In genomic region chr20:3239867-3240775, GRCh38 we compare ENCODE assay signal across 1 cellular context.
TF ChIP-seq lines count a peak whose summit lies in the region.

No MANE protein-coding gene starts in this region.

TF ChIP-seq in HepG2, 621 proteins besides CTCF, POLR2A, EP300 and RAD21 (continued from another document):
- TF ChIP-seq ZHX2 (IDR thresholded peaks at IDR 0.05; ENCODE audit: low read depth) = no peak
- TF ChIP-seq ZHX2 (CRISPR knock-in tag; IDR thresholded peaks at IDR 0.05; ENCODE audit: borderline replicate concordance) = no peak
- no peak for TF ChIP-seq THRA (CRISPR knock-in tag; IDR thresholded peaks at IDR 0.05; ENCODE audit: borderline replicate concordance)
- no peak for TF ChIP-seq MAZ (IDR thresholded peaks at IDR 0.05; ENCODE audit: borderline replicate concordance, low read depth, low read length)
- TF ChIP-seq MAZ (CRISPR knock-in tag; IDR thresholded peaks at IDR 0.05; ENCODE audit: low read depth) = no peak
- TF ChIP-seq NONO (IDR thresholded peaks at IDR 0.05) = no peak
- TF ChIP-seq NONO (CRISPR knock-in tag; conservative IDR thresholded peaks at IDR 0.05) = no peak
- TF ChIP-seq ADNP (CRISPR knock-in tag; IDR thresholded peaks at IDR 0.05) = no peak
- TF ChIP-seq MBNL3 (CRISPR knock-in tag; conservative IDR thresholded peaks at IDR 0.05) = no peak
- no peak for TF ChIP-seq ZNF607 (CRISPR knock-in tag; IDR thresholded peaks at IDR 0.05; ENCODE audit: borderline replicate concordance)
- no peak for TF ChIP-seq ZNF260 (CRISPR knock-in tag; IDR thresholded peaks at IDR 0.05; ENCODE audit: borderline replicate concordance, low read depth)
- TF ChIP-seq MXD1 (CRISPR knock-in tag; IDR thresholded peaks at IDR 0.05) = peak; percentile 57; the same call in 1 of the 2 replicates
- no peak for TF ChIP-seq ZNF549 (CRISPR knock-in tag; IDR thresholded peaks at IDR 0.05)
- TF ChIP-seq ZNF747 (CRISPR knock-in tag; IDR thresholded peaks at IDR 0.05; ENCODE audit: borderline replicate concordance) = no peak
- TF ChIP-seq GRHL1 (CRISPR knock-in tag; conservative IDR thresholded peaks at IDR 0.05) = no peak
- TF ChIP-seq HMG20A (CRISPR knock-in tag; IDR thresholded peaks at IDR 0.05; ENCODE audit: borderline replicate concordance) = no peak
- no peak for TF ChIP-seq TP53 (CRISPR knock-in tag; conservative IDR thresholded peaks at IDR 0.05)
- TF ChIP-seq PRMT3 (CRISPR knock-in tag; IDR thresholded peaks at IDR 0.05; ENCODE audit: borderline replicate concordance, low read depth) = no peak
- no peak; the same call in 1 of the 2 replicates for TF ChIP-seq ZNF547 (CRISPR knock-in tag; IDR thresholded peaks at IDR 0.05)
- TF ChIP-seq NR2F2 (IDR thresholded peaks at IDR 0.05; ENCODE audit: borderline replicate concordance, low read depth) = no peak
- TF ChIP-seq GATAD1 (CRISPR knock-in tag; IDR thresholded peaks at IDR 0.05) = no peak
- no peak for TF ChIP-seq TAF1 (CRISPR knock-in tag; IDR thresholded peaks at IDR 0.05)
- no peak for TF ChIP-seq TCF12 (IDR thresholded peaks at IDR 0.05)
- TF ChIP-seq TCF12 (CRISPR knock-in tag; IDR thresholded peaks at IDR 0.05) = no peak
- no peak for TF ChIP-seq ONECUT2 (CRISPR knock-in tag; IDR thresholded peaks at IDR 0.05)
- peak; percentile 35; the same call in 1 of the 2 replicates for TF ChIP-seq ZNF160 (CRISPR knock-in tag; IDR thresholded peaks at IDR 0.05)
- TF ChIP-seq PHF20 (CRISPR knock-in tag; IDR thresholded peaks at IDR 0.05) = no peak
- no peak for TF ChIP-seq ZNF580 (CRISPR knock-in tag; IDR thresholded peaks at IDR 0.05; ENCODE audit: borderline replicate concordance, low read depth)
- TF ChIP-seq ASH2L (IDR thresholded peaks at IDR 0.05; ENCODE audit: insufficient read length, low read depth, low read length) = no peak
- no peak for TF ChIP-seq DDIT3 (CRISPR knock-in tag; IDR thresholded peaks at IDR 0.05)
- no peak for TF ChIP-seq ZNF207 (IDR thresholded peaks at IDR 0.05; ENCODE audit: borderline replicate concordance)
- no peak for TF ChIP-seq KAT2B (IDR thresholded peaks at IDR 0.05; ENCODE audit: borderline replicate concordance, low read depth, low read length)
- TF ChIP-seq TEAD3 (CRISPR knock-in tag; optimal IDR thresholded peaks at IDR 0.05; ENCODE audit: borderline replicate concordance) = peak; percentile 7
- no peak for TF ChIP-seq PATZ1 (CRISPR knock-in tag; IDR thresholded peaks at IDR 0.05)
- TF ChIP-seq ZSCAN20 (CRISPR knock-in tag; IDR thresholded peaks at IDR 0.05; ENCODE audit: borderline replicate concordance) = 0 out of 2 replicates have a peak, but pooled peaks have one; percentile 16
- no peak for TF ChIP-seq FOXC1 (CRISPR knock-in tag; IDR thresholded peaks at IDR 0.05; ENCODE audit: borderline replicate concordance)
- TF ChIP-seq ZBTB7A (CRISPR knock-in tag; IDR thresholded peaks at IDR 0.05) = peak; percentile 71; the same call in 1 of the 2 replicates
- no peak for TF ChIP-seq ZNF264 (CRISPR knock-in tag; IDR thresholded peaks at IDR 0.05)
- no peak for TF ChIP-seq PAXIP1 (CRISPR knock-in tag; conservative IDR thresholded peaks at IDR 0.05)
- no peak for TF ChIP-seq ARID5B (CRISPR knock-in tag; IDR thresholded peaks at IDR 0.05)
- peak; percentile 91 for TF ChIP-seq ZBTB38 (CRISPR knock-in tag; IDR thresholded peaks at IDR 0.05)
- no peak for TF ChIP-seq U2AF2 (IDR thresholded peaks at IDR 0.05; ENCODE audit: low read depth, low read length)
- TF ChIP-seq ZFAT (CRISPR knock-in tag; conservative IDR thresholded peaks at IDR 0.05) = no peak
TF ChIP-seq in HepG2: peak in this region for 43.
